Comparison of ENCODE assay signal across 7 cellular contexts in genomic region chr3:136194409-136195257, GRCh38. TPM values are rescaled to one million over a fixed set of nuclear protein-coding genes. Genes with fewer than 3 reads are reported as not detected.
DNase-seq lines count a peak whose midpoint lies in the region; ATAC-seq and TF ChIP-seq lines count a peak whose summit lies in the region.

No MANE protein-coding gene starts in this region.

- H3K36me3 Mint-ChIP-seq in activated naive CD4-positive, alpha-beta T cell treated with anti-CD3 and anti-CD28 coated beads, Interleukin-2, amount 10 ng/mL, durations not matched to agents 7 days and 5 days: peaks cover 45% of the 10 kb centered on the region

- H3K4me3 Mint-ChIP-seq in activated naive CD4-positive, alpha-beta T cell treated with anti-CD3 and anti-CD28 coated beads, Interleukin-2, amount 10 ng/mL, durations not matched to agents 7 days and 5 days: peak overlapping the region; percentile 99

- H3K9me3 ChIP-seq in HEK293 (ENCODE audit: control insufficient read depth, insufficient read depth, low read depth, low read length): no peaks in the 10 kb centered on the region
- H3K9me3 ChIP-seq in cardiac muscle cell (ENCODE audit: low read depth): no peaks in the 10 kb centered on the region
- H3K9me3 ChIP-seq in sigmoid colon: no peaks in the 10 kb centered on the region

- ATAC-seq in HG03457 (IDR thresholded peaks at IDR 0.05; ENCODE audit: unreplicated experiment): no peak

- WGBS in sigmoid colon, 2 donors: 0% methylated on average over 47 of the region's 47 CpGs

- H3K4me3 ChIP-seq in HEK293 (ENCODE audit: low read depth, low read length) (peak overlapping the region; percentile 83), cardiac muscle cell (peak overlapping the region; percentile 96), sigmoid colon (peak overlapping the region; percentile 80 to 91 (median 83))

- H3K27me3 ChIP-seq in cardiac muscle cell (no peaks in the 10 kb centered on the region), sigmoid colon (no peaks in the 10 kb centered on the region)

- no peak for TF ChIP-seq POLR2A in sigmoid colon (IDR thresholded peaks at IDR 0.05)

- DNase-seq in RWPE1 (ENCODE audit: low spot score): no peak
- peak; percentile 58 for DNase-seq in activated naive CD4-positive, alpha-beta T cell treated with anti-CD3 and anti-CD28 coated beads, Interleukin-2, amount 10 ng/mL, durations not matched to agents 7 days and 5 days
- peak in 1 of 2 donors; percentile 46 for DNase-seq in cardiac muscle cell (ENCODE audit: low read depth in 1 of 2, low spot score in 1 of 2)
- DNase-seq in sigmoid colon: no peak
- DNase-seq in NCI-H446 (lab: John Stamatoyannopoulos, UW): no peak

- peak overlapping the region; percentile 99 for H3K27ac ChIP-seq in HEK293 (ENCODE audit: extremely low read depth, low read depth, low read length)
- peak overlapping the region; percentile 100 for H3K27ac ChIP-seq in RWPE1
- peak overlapping the region; percentile 99 for H3K27ac ChIP-seq in cardiac muscle cell
- H3K27ac ChIP-seq in sigmoid colon: peak overlapping the region; percentile 99 to 100 (median 100)

- CTCF ChIA-PET in HEK293 (lab: Yijun Ruan, JAX): interaction anchor here (0.7 kb wide), 1 partner anchor 58 kb away, joined by 3 read pairs; no protein-coding TSS in a partner anchor
- CTCF ChIA-PET in RWPE1 (lab: Yijun Ruan, JAX): interaction anchor here (0.6 to 1.0 kb wide), 4 partner anchors 55 to 558 kb away, joined by 3 to 6 read pairs (median 4); no protein-coding TSS in a partner anchor
- CTCF ChIA-PET in activated naive CD4-positive, alpha-beta T cell treated with anti-CD3 and anti-CD28 coated beads, Interleukin-2, amount 10 ng/mL, durations not matched to agents 7 days and 5 days (lab: Charles Lee): interaction anchor here (1.9 kb wide), 1 partner anchor 558 kb away, joined by 8 read pairs; the partner anchor contains the start of gene STAG1

- no peak for TF ChIP-seq EP300 in sigmoid colon (IDR thresholded peaks at IDR 0.05)

- intact Hi-C loops in sigmoid colon (cut with DNase I): loop anchor here (2.0 to 5.0 kb wide), 5 partner anchors 42 to 1397 kb away; partner anchors contain the start of genes EPHB1, PPP2R3A and STAG1

- 0 out of 2 replicates have a peak, but pooled peaks have one; percentile 5 for TF ChIP-seq CTCF in HEK293 (tag by site-specific recombination; IDR thresholded peaks at IDR 0.05)
- TF ChIP-seq CTCF in RWPE1 (conservative IDR thresholded peaks at IDR 0.05; ENCODE audit: low read depth): no peak
- no peak for TF ChIP-seq CTCF in cardiac muscle cell (IDR thresholded peaks at IDR 0.05; ENCODE audit: low read depth, low read length)
- TF ChIP-seq CTCF in sigmoid colon (IDR thresholded peaks at IDR 0.05): no peak

- H3K36me3 ChIP-seq in HEK293 (ENCODE audit: control insufficient read depth in 2 of 2, insufficient read depth in 1 of 2, low read length in 2 of 2): peaks cover 0 to 9% of the 10 kb centered on the region in 2 experiments; a peak in 1 of 3 replicates
- H3K36me3 ChIP-seq in cardiac muscle cell: no peaks in the 10 kb centered on the region
- no peaks in the 10 kb centered on the region for H3K36me3 ChIP-seq in sigmoid colon

- H3K4me1 Mint-ChIP-seq in activated naive CD4-positive, alpha-beta T cell treated with anti-CD3 and anti-CD28 coated beads, Interleukin-2, amount 10 ng/mL, durations not matched to agents 7 days and 5 days: peaks cover 45% of the 10 kb centered on the region

- H3K4me1 ChIP-seq in HEK293 (ENCODE audit: control insufficient read depth, insufficient read depth, low read length) (no peaks in the 10 kb centered on the region; the same call in 1 of the 2 replicates), cardiac muscle cell (ENCODE audit: low read depth) (peaks cover 20% of the 10 kb centered on the region), sigmoid colon (peaks cover 2 to 51% (median 43%) of the 10 kb centered on the region in 4 donors)

- peaks cover 5% of the 10 kb centered on the region for H3K9me3 Mint-ChIP-seq in activated naive CD4-positive, alpha-beta T cell treated with anti-CD3 and anti-CD28 coated beads, Interleukin-2, amount 10 ng/mL, durations not matched to agents 7 days and 5 days

- H3K27me3 Mint-ChIP-seq in activated naive CD4-positive, alpha-beta T cell treated with anti-CD3 and anti-CD28 coated beads, Interleukin-2, amount 10 ng/mL, durations not matched to agents 7 days and 5 days: peaks cover 6% of the 10 kb centered on the region

- peak overlapping the region; percentile 96 for H3K27ac Mint-ChIP-seq in activated naive CD4-positive, alpha-beta T cell treated with anti-CD3 and anti-CD28 coated beads, Interleukin-2, amount 10 ng/mL, durations not matched to agents 7 days and 5 days

- POLR2A ChIA-PET in HEK293 (lab: Yijun Ruan, JAX): interaction anchor here (0.6 to 1.9 kb wide), 3 partner anchors 81 to 1709 kb away, joined by 4 to 5 read pairs (median 4); partner anchors contain the start of genes ANAPC13 and CEP63
- POLR2A ChIA-PET in RWPE1 (lab: Yijun Ruan, JAX; ENCODE audit: low non-redundant PET): interaction anchor here (0.6 to 0.7 kb wide), 2 partner anchors 40 to 1666 kb away, joined by 5 read pairs; no protein-coding TSS in a partner anchor

TF ChIP-seq in HEK293, 187 proteins besides CTCF, POLR2A, EP300 and RAD21:
- peak; percentile 46 for TF ChIP-seq EGR2 (tag by site-specific recombination; IDR thresholded peaks at IDR 0.05; ENCODE audit: low read depth)
- TF ChIP-seq ZNF596 (tag by site-specific recombination; IDR thresholded peaks at IDR 0.05): no peak
- TF ChIP-seq ZFHX2 (tag by site-specific recombination; conservative IDR thresholded peaks at IDR 0.05): peak; percentile 67
- TF ChIP-seq FEZF1 (tag by site-specific recombination; IDR thresholded peaks at IDR 0.05): peak; percentile 28; the same call in 1 of the 2 replicates

RNA-seq across cellular contexts. Expression of gene MSL2, which starts 1.5 kb away (rescaled TPM):
- 8.8 and 16.4 TPM in 2 replicates for total RNA-seq in cardiac muscle cell
- 5.3 and 6.3 TPM in 2 replicates for polyA plus RNA-seq in cardiac muscle cell
- 10 to 100 TPM; 18.7 to 23.9 (median 20.8) TPM for total RNA-seq in sigmoid colon
- polyA plus RNA-seq in sigmoid colon: 10 to 100 TPM in 1 of 3 donors, 1 to 10 TPM in 2; 3.2 to 13.1 (median 3.6) TPM

RNA-seq across cellular contexts. Expression of gene PCCB, which starts 55.5 kb away (rescaled TPM):
- total RNA-seq in cardiac muscle cell: 65.8 and 74.0 TPM in 2 replicates
- polyA plus RNA-seq in cardiac muscle cell: 57.8 and 77.1 TPM in 2 replicates
- 10 to 100 TPM; 24.8 to 33.9 (median 29.0) TPM for total RNA-seq in sigmoid colon
- 10 to 100 TPM; 31.2 to 64.3 (median 32.9) TPM for polyA plus RNA-seq in sigmoid colon
